Comparison of ENCODE assay signal across 36 cellular contexts in the genomic region with DNA sequence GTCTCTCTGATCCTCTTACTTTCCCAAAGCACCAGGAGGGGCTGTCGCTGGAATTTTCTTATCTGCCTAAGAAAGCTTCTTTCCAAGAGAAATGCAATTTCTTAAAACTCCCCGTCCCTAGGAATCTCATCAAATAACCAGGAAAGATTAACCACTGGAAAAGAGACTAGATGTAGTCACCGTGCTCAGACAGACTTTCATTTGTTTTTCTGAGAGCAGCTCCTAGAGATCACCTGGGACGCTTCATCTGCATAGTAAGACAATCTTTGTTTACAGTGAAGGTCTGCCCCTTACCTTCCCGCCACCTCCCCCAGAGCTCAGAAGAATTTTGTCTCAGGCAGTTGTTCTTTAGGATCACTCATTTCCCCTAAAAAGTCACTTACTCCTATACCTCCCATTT. TPM values are rescaled to one million over a fixed set of nuclear protein-coding genes. Genes with fewer than 3 reads are reported as not detected.
DNase-seq lines count a peak whose midpoint lies in the region; ATAC-seq and TF ChIP-seq lines count a peak whose summit lies in the region.
"Had no signal": no experiment of that assay in that cellular context is flagged by ENCODE, and none has a peak within 500 bp of the region (broad histone marks: within the 10 kb centered on the region; RNA-seq: fewer than 3 reads in every experiment).

No MANE protein-coding gene starts in this region.

- H3K4me3 ChIP-seq in right atrium auricular region: no peak overlapping the region
- H3K4me3 ChIP-seq in ovary: no peak overlapping the region
- H3K4me3 ChIP-seq: heart left ventricle, PC-9, psoas muscle had no signal

- H3K4me1 ChIP-seq in right atrium auricular region (no peaks in the 10 kb centered on the region), ovary (ENCODE audit: insufficient read depth) (no peaks in the 10 kb centered on the region)

- CTCF ChIA-PET in activated B cell treated with CpG ODN at 0.5 μM for 24 hours (lab: Charles Lee): interaction anchor here (1.0 to 1.4 kb wide), 3 partner anchors 10 to 111 kb away, joined by 3 to 5 read pairs (median 5); no protein-coding TSS in a partner anchor

- peaks cover 42% of the 10 kb centered on the region for H3K4me1 Mint-ChIP-seq in activated B cell treated with CpG ODN at 0.5 μM for 24 hours
- H3K4me1 Mint-ChIP-seq: CD4-positive, CD25-positive, alpha-beta regulatory T cell; T-helper 17 cell had no signal

- H3K36me3 Mint-ChIP-seq in activated B cell treated with CpG ODN at 0.5 μM for 24 hours (ENCODE audit: low read depth): no peaks in the 10 kb centered on the region
- H3K36me3 Mint-ChIP-seq: activated CD4-positive, alpha-beta memory T cell treated with anti-CD3 and anti-CD28 coated beads for 36 hours; CD4-positive, CD25-positive, alpha-beta regulatory T cell; memory B cell had no signal

- whole genome bisulfite sequencing in ovary, 3 donors: 8 to 18% (median 13%) methylated on average over 5 of the region's 5 CpGs

- intact Hi-C loops in left ventricle myocardium superior (cut with micrococcal nuclease) (no loop called here), activated B cell treated with CpG ODN at 0.5 μM for 24 hours (cut with micrococcal nuclease) (loop anchor here (10.0 kb wide), 1 partner anchor 560 kb away; a partner anchor contains a TSS), ovary (cut with DNase I) (no loop called here)

- H3K9me3 Mint-ChIP-seq in activated B cell treated with CpG ODN at 0.5 μM for 24 hours: peaks cover 3% of the 10 kb centered on the region
- H3K9me3 Mint-ChIP-seq: activated CD4-positive, alpha-beta memory T cell treated with anti-CD3 and anti-CD28 coated beads for 36 hours; activated T-cell treated with anti-CD3 and anti-CD28 coated beads, Interleukin-2, amount 50 U/mL, for 72 hours had no signal

- no peak overlapping the region for H3K4me3 Mint-ChIP-seq in activated B cell treated with CpG ODN at 0.5 μM for 24 hours
- H3K4me3 Mint-ChIP-seq: activated CD4-positive, alpha-beta memory T cell treated with anti-CD3 and anti-CD28 coated beads for 36 hours; activated T-cell treated with anti-CD3 and anti-CD28 coated beads, Interleukin-2, amount 50 U/mL, for 72 hours; CD4-positive, CD25-positive, alpha-beta regulatory T cell; T-helper 17 cell had no signal

- no peaks in the 10 kb centered on the region for H3K27me3 Mint-ChIP-seq in activated B cell treated with CpG ODN at 0.5 μM for 24 hours
- H3K27me3 Mint-ChIP-seq: memory B cell had no signal

- no peak for TF ChIP-seq POLR2A in ovary (IDR thresholded peaks at IDR 0.05)

- peak; percentile 18 for DNase-seq in right atrium auricular region (ENCODE audit: low spot score)
- DNase-seq in left ventricle myocardium superior: no peak
- no peak for DNase-seq in activated B cell treated with CpG ODN at 0.5 μM for 24 hours
- DNase-seq in iPS-NIHi7 (ENCODE audit: extremely low spot score): peak; percentile 50
- DNase-seq in ovary: no peak
- no peak for DNase-seq in anterior cingulate cortex (lab: John Stamatoyannopoulos, UW)
- no peak for DNase-seq in HUDEP-2 (lab: John Stamatoyannopoulos, UW; ENCODE audit: unreplicated experiment in 76 of 76)
- DNase-seq in dermis blood vessel endothelial cell: no peak
- DNase-seq: activated CD4-positive, alpha-beta memory T cell treated with anti-CD3 and anti-CD28 coated beads for 36 hours; activated CD4-positive, CD25-positive, alpha-beta regulatory T cell treated with anti-CD3 and anti-CD28 coated beads, Interleukin-2, amount 50 U/mL, for 72 hours; activated naive CD4-positive, alpha-beta T cell; activated T-cell treated with anti-CD3 and anti-CD28 coated beads, Interleukin-2, amount 50 U/mL, for 72 hours; CD4-positive, CD25-positive, alpha-beta regulatory T cell; central memory CD4-positive, alpha-beta T cell; cortex of kidney; heart left ventricle; Kasumi-1; NCI-H1417 treated with DMSO at 0.1 percent for 48 hours; NCI-H2029 treated with DMSO at 0.1 percent for 48 hours; NCI-H524 treated with DMSO at 0.1 percent for 48 hours; NK-92 treated with Interleukin-12 subunit alpha and Interleukin-12 subunit beta, amount 100 ng/mL, for 24 hours; PC-9; psoas muscle; SK-N-SH; stimulated activated CD4-positive, alpha-beta T cell treated with anti-CD3 and anti-CD28 coated beads, Interleukin-4, amount 100 ng/mL, for 24 hours; substantia nigra; T-helper 17 cell; trophoblast cell had no signal

- TF ChIP-seq CTCF in right atrium auricular region (IDR thresholded peaks at IDR 0.05) (no peak), activated B cell treated with CpG ODN at 0.5 μM for 24 hours (IDR thresholded peaks at IDR 0.05) (no peak), ovary (IDR thresholded peaks at IDR 0.05) (no peak)

- no peaks in the 10 kb centered on the region for H3K9me3 ChIP-seq in right atrium auricular region
- no peaks in the 10 kb centered on the region for H3K9me3 ChIP-seq in ovary
- H3K9me3 ChIP-seq: heart left ventricle, psoas muscle, SK-N-SH had no signal

- ATAC-seq in left ventricle myocardium superior: no peak
- no peak for ATAC-seq in activated B cell treated with CpG ODN at 0.5 μM for 24 hours (ENCODE audit: low read depth)
- ATAC-seq: activated T-cell treated with anti-CD3 and anti-CD28 coated beads, Interleukin-2, amount 50 U/mL, for 72 hours; heart left ventricle; left lobe of liver; psoas muscle had no signal

- H3K27ac Mint-ChIP-seq in activated B cell treated with CpG ODN at 0.5 μM for 24 hours: peak overlapping the region; percentile 46
- H3K27ac Mint-ChIP-seq: activated CD4-positive, alpha-beta memory T cell treated with anti-CD3 and anti-CD28 coated beads for 36 hours; activated T-cell treated with anti-CD3 and anti-CD28 coated beads, Interleukin-2, amount 50 U/mL, for 72 hours; CD4-positive, CD25-positive, alpha-beta regulatory T cell; T-helper 17 cell had no signal

- H3K36me3 ChIP-seq in right atrium auricular region (no peaks in the 10 kb centered on the region), ovary (no peaks in the 10 kb centered on the region)
- H3K36me3 ChIP-seq: heart left ventricle had no signal

- POLR2A ChIA-PET in activated B cell treated with CpG ODN at 0.5 μM for 24 hours (lab: Charles Lee): interaction anchor here (1.2 to 2.2 kb wide), 2 partner anchors 109 to 147 kb away, joined by 4 to 13 read pairs; a partner anchor contains a TSS

- H3K27ac ChIP-seq in right atrium auricular region (no peak overlapping the region), ovary (no peak overlapping the region)
- H3K27ac ChIP-seq: 22Rv1, PC-9, psoas muscle had no signal

- TF ChIP-seq EP300 in ovary (IDR thresholded peaks at IDR 0.05): no peak

- H3K27me3 ChIP-seq in right atrium auricular region (no peaks in the 10 kb centered on the region), ovary (no peaks in the 10 kb centered on the region)

RNA-seq across cellular contexts. Expression of a gene that starts 38.6 kb away (rescaled TPM):
- not detected for total RNA-seq in right atrium auricular region
- total RNA-seq in left ventricle myocardium superior: not detected
- total RNA-seq in activated B cell treated with CpG ODN at 0.5 μM for 24 hours: not detected in 2 replicates
- total RNA-seq in ovary: not detected
- polyA plus RNA-seq in ovary: not detected
- total RNA-seq in dermis blood vessel endothelial cell: not detected in 2 replicates
- total RNA-seq: activated CD4-positive, alpha-beta memory T cell treated with anti-CD3 and anti-CD28 coated beads for 36 hours; activated T-cell treated with anti-CD3 and anti-CD28 coated beads, Interleukin-2, amount 50 U/mL, for 72 hours; CD4-positive, CD25-positive, alpha-beta regulatory T cell; fibroblast of villous mesenchyme; H4; heart left ventricle; HT1080; left lobe of liver; PC-9; psoas muscle; T-helper 17 cell had no signal
- polyA plus RNA-seq: adipose tissue; CD4-positive, CD25-positive, alpha-beta regulatory T cell; esophagus; heart left ventricle; psoas muscle; SK-N-SH had no signal

Comparison
In these comparisons a context has a peak if more than half of its experiments do, and no peak if none do; other contexts are left out.
1. DNase-seq: peak in right atrium auricular region (single experiment) and iPS-NIHi7 (single experiment); none in left ventricle myocardium superior (single experiment), activated B cell treated with CpG ODN at 0.5 μM for 24 hours (single experiment), ovary (0 of 5), anterior cingulate cortex (0 of 58), HUDEP-2 (0 of 76) and dermis blood vessel endothelial cell (single experiment).